13 cellular contexts compared by ENCODE assay signal in the genomic region with DNA sequence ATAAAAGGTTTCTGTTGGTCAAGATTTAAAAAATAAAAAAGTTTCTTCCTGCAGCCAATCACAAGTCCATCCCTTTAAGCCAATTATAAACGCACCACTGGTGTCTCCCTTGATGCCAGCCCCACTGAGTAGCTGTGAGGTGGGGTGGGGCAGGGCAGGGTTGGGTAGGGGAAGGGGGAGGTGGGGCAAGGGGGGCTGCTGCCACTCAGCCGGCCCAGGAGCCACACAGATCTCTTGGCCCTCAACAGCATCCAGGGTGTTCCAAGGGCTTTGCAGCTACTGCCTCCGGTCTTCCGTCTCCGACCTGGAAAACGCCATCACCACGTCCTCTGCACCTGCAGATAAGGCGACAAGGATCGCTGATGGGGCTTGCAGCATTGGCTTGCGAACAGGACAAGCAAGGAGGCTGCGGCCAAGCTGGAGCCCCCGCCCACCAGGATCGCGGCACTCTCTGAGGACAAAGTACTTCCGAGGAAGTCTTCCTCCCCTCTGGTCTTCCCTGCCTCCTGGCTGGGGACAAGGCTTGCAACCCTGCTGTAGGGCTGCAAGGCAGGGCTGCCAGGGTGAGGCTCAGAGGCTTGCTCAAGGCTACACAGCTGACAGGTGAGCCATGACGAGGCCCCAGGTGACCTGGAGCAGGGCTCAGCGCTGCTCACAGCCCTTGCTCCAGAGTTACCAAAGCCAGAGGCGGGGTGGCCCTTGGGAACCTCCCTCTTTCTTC. TPM values are rescaled to one million over a fixed set of nuclear protein-coding genes. Genes with fewer than 3 reads are reported as not detected.
DNase-seq lines count a peak whose midpoint lies in the region; ATAC-seq and TF ChIP-seq lines count a peak whose summit lies in the region.
"Had no signal": no experiment of that assay in that cellular context is flagged by ENCODE, and none has a peak within 500 bp of the region (broad histone marks: within the 10 kb centered on the region; RNA-seq: fewer than 3 reads in every experiment).

No MANE protein-coding gene starts in this region.

- no TSS peak for BruUV-seq in PC-3 (replicated peaks; lab: Mats Ljungman, UMichigan)

- POLR2A ChIA-PET in PC-3 (lab: Charles Lee; ENCODE audit: unreplicated experiment): no interaction called here

- no peak for DNase-seq in activated T-cell treated with anti-CD3 and anti-CD28 coated beads, Interleukin-2, amount 50 U/mL, for 72 hours
- no peak for DNase-seq in activated T-cell treated with anti-CD3 and anti-CD28 coated beads, Interleukin-2, amount 50 U/mL, for 1 hour
- DNase-seq in stimulated activated effector memory CD8-positive, alpha-beta T cell treated with anti-CD3 and anti-CD28 coated beads, Interleukin-12 subunit alpha, Interleukin-12 subunit beta, amount 100 ng/mL, for 72 hours (ENCODE audit: low spot score in 2 of 2): no peak
- DNase-seq in GM19240 (ENCODE audit: insufficient read length, low spot score) (no peak), head of caudate nucleus (no peak), PC-3 (no peak)
- DNase-seq: MM.1S, NCI-H226, T1000 had no signal

- H3K27me3 Mint-ChIP-seq in activated T-cell treated with anti-CD3 and anti-CD28 coated beads, Interleukin-2, amount 50 U/mL, for 72 hours (ENCODE audit: low read depth): no peaks in the 10 kb centered on the region

- peaks cover 6 to 7% of the 10 kb centered on the region in 2 donors for H3K36me3 Mint-ChIP-seq in activated T-cell treated with anti-CD3 and anti-CD28 coated beads, Interleukin-2, amount 50 U/mL, for 72 hours (ENCODE audit: insufficient read depth in 2 of 2)
- H3K36me3 Mint-ChIP-seq in stimulated activated effector memory CD8-positive, alpha-beta T cell treated with anti-CD3 and anti-CD28 coated beads, Interleukin-12 subunit alpha, Interleukin-12 subunit beta, amount 100 ng/mL, for 72 hours: no peaks in the 10 kb centered on the region

- peak in 1 of 2 donors; percentile 40 for ATAC-seq in activated T-cell treated with anti-CD3 and anti-CD28 coated beads, Interleukin-2, amount 50 U/mL, for 72 hours (replicated peaks in 1 of 2)
- ATAC-seq in stimulated activated effector memory CD8-positive, alpha-beta T cell treated with anti-CD3 and anti-CD28 coated beads, Interleukin-12 subunit alpha, Interleukin-12 subunit beta, amount 100 ng/mL, for 72 hours: no peak
- no peak for ATAC-seq in PC-3
- ATAC-seq: Panc1, psoas muscle had no signal

- H3K9ac ChIP-seq in OCI-LY3 (ENCODE audit: low read length) (no peak overlapping the region), PC-3 (ENCODE audit: low read length) (no peak overlapping the region)

- H3K27me3 ChIP-seq in OCI-LY3 (ENCODE audit: low read depth, low read length) (no peaks in the 10 kb centered on the region), PC-3 (ENCODE audit: low read length) (no peaks in the 10 kb centered on the region)

- no peak overlapping the region for H2AFZ ChIP-seq in OCI-LY3 (ENCODE audit: low read depth, low read length)
- no peak overlapping the region for H2AFZ ChIP-seq in PC-3 (ENCODE audit: low read length)

- no peaks in the 10 kb centered on the region for H3K79me2 ChIP-seq in OCI-LY3 (ENCODE audit: low read length)
- H3K79me2 ChIP-seq in PC-3 (ENCODE audit: low read length): no peaks in the 10 kb centered on the region

- no peak overlapping the region for H3K27ac Mint-ChIP-seq in activated T-cell treated with anti-CD3 and anti-CD28 coated beads, Interleukin-2, amount 50 U/mL, for 72 hours
- peak overlapping the region; percentile 26 for H3K27ac Mint-ChIP-seq in stimulated activated effector memory CD8-positive, alpha-beta T cell treated with anti-CD3 and anti-CD28 coated beads, Interleukin-12 subunit alpha, Interleukin-12 subunit beta, amount 100 ng/mL, for 72 hours

- H3K36me3 ChIP-seq in OCI-LY3 (replicated peaks; ENCODE audit: low read depth, low read length) (no peaks in the 10 kb centered on the region), PC-3 (ENCODE audit: low read depth, low read length) (peaks cover 13% of the 10 kb centered on the region)

- H4K20me1 ChIP-seq in OCI-LY3 (ENCODE audit: insufficient read depth, low read length): no peaks in the 10 kb centered on the region
- H4K20me1 ChIP-seq in PC-3 (ENCODE audit: low read length): no peaks in the 10 kb centered on the region

- H3K9me3 ChIP-seq in OCI-LY3 (ENCODE audit: insufficient read depth, low read length) (peaks cover 10% of the 10 kb centered on the region; the same call in 1 of the 2 replicates), PC-3 (ENCODE audit: low read length) (0 out of 2 replicates have a peak, but pooled peaks cover 3% of the 10 kb centered on the region)

- H3K9me3 Mint-ChIP-seq in activated T-cell treated with anti-CD3 and anti-CD28 coated beads, Interleukin-2, amount 50 U/mL, for 72 hours: peaks cover 0 to 4% of the 10 kb centered on the region in 2 donors
- H3K9me3 Mint-ChIP-seq in stimulated activated effector memory CD8-positive, alpha-beta T cell treated with anti-CD3 and anti-CD28 coated beads, Interleukin-12 subunit alpha, Interleukin-12 subunit beta, amount 100 ng/mL, for 72 hours: peaks cover 2% of the 10 kb centered on the region

- H3K4me3 ChIP-seq in OCI-LY3 (ENCODE audit: low read length) (peak overlapping the region; percentile 68), PC-3 (ENCODE audit: low read length) (no peak overlapping the region)
- H3K4me3 ChIP-seq: psoas muscle had no signal

- TF ChIP-seq CTCF in OCI-LY3 (IDR thresholded peaks at IDR 0.05; ENCODE audit: low read depth, low read length) (no peak), PC-3 (conservative IDR thresholded peaks at IDR 0.05; ENCODE audit: low read depth, low read length) (no peak)

- H3F3A ChIP-seq in PC-3 (ENCODE audit: low read length, unreplicated experiment): no peaks in the 10 kb centered on the region

- peaks cover 11% of the 10 kb centered on the region; the same call in 1 of the 2 replicates for H3K4me1 ChIP-seq in OCI-LY3 (ENCODE audit: low read length)
- H3K4me1 ChIP-seq in PC-3 (ENCODE audit: insufficient read depth, low read length): no peaks in the 10 kb centered on the region
- H3K4me1 ChIP-seq: psoas muscle had no signal

- peak overlapping the region; percentile 56 to 70 for H3K4me3 Mint-ChIP-seq in activated T-cell treated with anti-CD3 and anti-CD28 coated beads, Interleukin-2, amount 50 U/mL, for 72 hours
- H3K4me3 Mint-ChIP-seq in stimulated activated effector memory CD8-positive, alpha-beta T cell treated with anti-CD3 and anti-CD28 coated beads, Interleukin-12 subunit alpha, Interleukin-12 subunit beta, amount 100 ng/mL, for 72 hours: no peak overlapping the region

- H3K27ac ChIP-seq in OCI-LY3 (ENCODE audit: low read length): no peak overlapping the region
- H3K27ac ChIP-seq in cingulate gyrus (ENCODE audit: low read depth, low read length): peak overlapping the region; percentile 99
- no peak overlapping the region for H3K27ac ChIP-seq in PC-3 (ENCODE audit: low read length)
- H3K27ac ChIP-seq: psoas muscle had no signal

- peak overlapping the region; percentile 78 for H3K4me2 ChIP-seq in OCI-LY3 (ENCODE audit: low read length)
- no peak overlapping the region for H3K4me2 ChIP-seq in PC-3 (ENCODE audit: low read length)

- no peaks in the 10 kb centered on the region for H3K9me2 ChIP-seq in PC-3 (replicated peaks; ENCODE audit: low read length)

- H3K4me1 Mint-ChIP-seq in activated T-cell treated with anti-CD3 and anti-CD28 coated beads, Interleukin-2, amount 50 U/mL, for 72 hours (ENCODE audit: low read depth): peaks cover 20% of the 10 kb centered on the region
- H3K4me1 Mint-ChIP-seq in stimulated activated effector memory CD8-positive, alpha-beta T cell treated with anti-CD3 and anti-CD28 coated beads, Interleukin-12 subunit alpha, Interleukin-12 subunit beta, amount 100 ng/mL, for 72 hours: no peaks in the 10 kb centered on the region

- intact Hi-C loops in head of caudate nucleus (cut with DNase I) (no loop called here), PC-3 (cut with micrococcal nuclease) (no loop called here)

- CTCF ChIA-PET in PC-3 (lab: Charles Lee): no interaction called here

RNA-seq across cellular contexts. Expression of a gene that starts 26.8 kb away (rescaled TPM):
- total RNA-seq in activated T-cell treated with anti-CD3 and anti-CD28 coated beads, Interleukin-2, amount 50 U/mL, for 72 hours: 10 to 100 TPM; 31.7 to 34.1 TPM
- total RNA-seq in PC-3 (2014; rRNA removed): 98.3 and 117 TPM in 2 replicates

RNA-seq across cellular contexts. Expression of a gene that starts 59.5 kb away (rescaled TPM):
- total RNA-seq in activated T-cell treated with anti-CD3 and anti-CD28 coated beads, Interleukin-2, amount 50 U/mL, for 72 hours: 10 to 100 TPM; 16.3 to 21.6 TPM
- total RNA-seq in PC-3 (2014; rRNA removed): 78.1 and 102 TPM in 2 replicates
